8 cellular contexts compared by ENCODE assay signal in the genomic region with DNA sequence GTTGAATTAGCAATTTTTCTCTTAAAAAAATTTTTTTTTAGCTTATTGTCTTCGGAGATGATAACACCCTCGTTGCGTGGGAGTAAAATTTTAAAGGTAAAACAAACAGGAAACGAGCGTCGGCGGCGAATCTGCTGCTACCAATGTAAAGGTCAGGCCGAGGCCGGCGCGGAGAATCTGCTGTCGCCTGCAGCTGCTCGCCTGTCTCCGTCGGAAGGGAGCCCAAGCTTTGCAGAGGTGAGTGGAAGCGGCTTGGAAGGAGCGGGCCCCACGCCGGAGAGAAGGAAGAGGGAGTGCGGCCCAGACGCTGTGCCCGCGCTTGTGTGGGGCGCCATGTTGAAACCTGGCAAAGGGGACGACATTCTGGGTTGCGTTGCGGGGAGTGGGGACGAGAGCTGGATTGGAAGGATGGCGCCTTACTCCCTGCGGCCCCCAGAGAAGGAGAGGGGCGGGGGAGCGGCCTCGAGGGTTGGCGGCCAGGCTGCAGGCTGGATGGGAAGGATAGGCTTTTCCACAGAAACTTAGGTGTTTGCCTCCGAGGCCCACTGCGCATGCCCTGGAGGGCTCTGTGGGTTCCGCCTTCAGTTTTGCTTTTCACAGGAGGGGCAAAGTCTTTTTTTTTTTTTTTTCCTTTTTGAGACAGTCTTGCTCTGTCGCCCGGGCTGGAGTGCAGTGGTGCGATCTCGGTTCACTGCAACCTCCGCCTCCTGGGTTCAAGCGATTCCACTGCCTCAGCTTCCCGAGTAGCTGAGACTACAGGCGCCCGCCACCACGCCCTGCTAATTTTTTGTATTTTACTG. TPM values are rescaled to one million over a fixed set of nuclear protein-coding genes. Genes with fewer than 3 reads are reported as not detected.
DNase-seq lines count a peak whose midpoint lies in the region; ATAC-seq and TF ChIP-seq lines count a peak whose summit lies in the region.

Gene SNRNP35 (plus strand): TSS at position 160 of the 800 bp plus-strand sequence. CDS start 7,402 bp downstream, outside the sequence.

- no peaks in the 10 kb centered on the region for H3K9me3 Mint-ChIP-seq in natural killer cell
- H3K9me3 Mint-ChIP-seq in stimulated activated naive B cell treated with anti-CD40 and anti-IgM and Interleukin-4, amounts not matched to agents 10 μg/mL and 1 μg/mL and 100 μg/mL, for 72 hours = no peaks in the 10 kb centered on the region

- H4K20me1 ChIP-seq in Karpas-422 (ENCODE audit: insufficient read depth, low read depth, low read length) = no peaks in the 10 kb centered on the region

- H3K36me3 ChIP-seq in Karpas-422 (ENCODE audit: insufficient read depth, low read length) (no peaks in the 10 kb centered on the region), RWPE2 (ENCODE audit: low read depth) (0 out of 2 replicates have a peak, but pooled peaks cover 13% of the 10 kb centered on the region)

- intact Hi-C loops in natural killer cell (cut with micrococcal nuclease) = loop anchor here (1.0 to 10.0 kb wide), 3 partner anchors 71 to 175 kb away; partner anchors contain the start of genes EIF2B1, GTF2H3 and SBNO1

- H2AFZ ChIP-seq in Karpas-422 (ENCODE audit: low read length) = peak within 1 kb of the TSS; percentile 54

- no peaks in the 10 kb centered on the region for H3K36me3 Mint-ChIP-seq in natural killer cell
- H3K36me3 Mint-ChIP-seq in stimulated activated naive B cell treated with anti-CD40 and anti-IgM and Interleukin-4, amounts not matched to agents 10 μg/mL and 1 μg/mL and 100 μg/mL, for 72 hours = peaks cover 14 to 24% of the 10 kb centered on the region in 2 donors

- H3K9ac ChIP-seq in Karpas-422 (ENCODE audit: low read length) = peak within 1 kb of the TSS; percentile 90

- peak within 1 kb of the TSS; percentile 100 for H3K27ac Mint-ChIP-seq in natural killer cell
- H3K27ac Mint-ChIP-seq in stimulated activated naive B cell treated with anti-CD40 and anti-IgM and Interleukin-4, amounts not matched to agents 10 μg/mL and 1 μg/mL and 100 μg/mL, for 72 hours = peak within 1 kb of the TSS; percentile 100

- peaks cover 29% of the 10 kb centered on the region for H3K79me2 ChIP-seq in Karpas-422 (ENCODE audit: low read length)

- peak within 1 kb of the TSS; percentile 100 for H3K4me3 Mint-ChIP-seq in natural killer cell
- peak within 1 kb of the TSS; percentile 91 to 98 for H3K4me3 Mint-ChIP-seq in stimulated activated naive B cell treated with anti-CD40 and anti-IgM and Interleukin-4, amounts not matched to agents 10 μg/mL and 1 μg/mL and 100 μg/mL, for 72 hours

- H3K9me3 ChIP-seq in Karpas-422 (ENCODE audit: low read length) (no peaks in the 10 kb centered on the region), RWPE2 (ENCODE audit: severe bottlenecking) (no peaks in the 10 kb centered on the region)

- peaks cover 17 to 30% of the 10 kb centered on the region in 2 donors for H3K4me1 Mint-ChIP-seq in natural killer cell
- H3K4me1 Mint-ChIP-seq in stimulated activated naive B cell treated with anti-CD40 and anti-IgM and Interleukin-4, amounts not matched to agents 10 μg/mL and 1 μg/mL and 100 μg/mL, for 72 hours = peaks cover 13 to 23% of the 10 kb centered on the region in 2 donors

- peak within 1 kb of the TSS; percentile 82 for H3K4me2 ChIP-seq in Karpas-422 (ENCODE audit: low read depth, low read length, poor library complexity, severe bottlenecking)

- H3K27me3 ChIP-seq in Karpas-422 (ENCODE audit: low read length) (no peaks in the 10 kb centered on the region), RWPE2 (ENCODE audit: insufficient read depth, poor library complexity, severe bottlenecking) (no peaks in the 10 kb centered on the region)

- TF ChIP-seq CTCF in RWPE2 (IDR thresholded peaks at IDR 0.05; ENCODE audit: poor library complexity, severe bottlenecking) (no peak), fibroblast of pulmonary artery (IDR thresholded peaks at IDR 0.05; ENCODE audit: low read length, missing control alignments) (no peak), natural killer cell (IDR thresholded peaks at IDR 0.05) (no peak)

- peak; percentile 67 for ATAC-seq in GM21447 (IDR thresholded peaks at IDR 0.05; ENCODE audit: unreplicated experiment)
- ATAC-seq in RWPE2 (ENCODE audit: low read depth) = peak; percentile 80
- ATAC-seq in natural killer cell = peak; percentile 75 to 83 (median 82)
- ATAC-seq in stimulated activated naive B cell treated with anti-CD40 and anti-IgM and Interleukin-4, amounts not matched to agents 10 μg/mL and 1 μg/mL and 100 μg/mL, for 72 hours (replicated peaks) = peak; percentile 80 to 84

- H3K9me2 ChIP-seq in Karpas-422 (replicated peaks; ENCODE audit: insufficient read depth, low read length) = no peaks in the 10 kb centered on the region

- no peaks in the 10 kb centered on the region for H3K27me3 Mint-ChIP-seq in natural killer cell (ENCODE audit: low read depth in 2 of 2)
- H3K27me3 Mint-ChIP-seq in stimulated activated naive B cell treated with anti-CD40 and anti-IgM and Interleukin-4, amounts not matched to agents 10 μg/mL and 1 μg/mL and 100 μg/mL, for 72 hours = no peaks in the 10 kb centered on the region

- DNase-seq in COR-L47 (lab: John Stamatoyannopoulos, UW) (peak; percentile 72), Karpas-422 (peak; percentile 94), RWPE2 (ENCODE audit: low spot score) (peak; percentile 80), fibroblast of pulmonary artery (ENCODE audit: low read depth) (peak; percentile 88), natural killer cell (peak; percentile 84)
- peak; percentile 78 for DNase-seq in activated T-helper 9 cell treated with anti-CD3 and anti-CD28 coated beads, Interleukin-2, amount 50 U/mL, for 16 hours (ENCODE audit: low read depth)
- peak; percentile 74 for DNase-seq in stimulated activated naive B cell treated with anti-CD40 and anti-IgM and Interleukin-4, amounts not matched to agents 10 μg/mL and 1 μg/mL and 100 μg/mL, for 72 hours

- H3K4me1 ChIP-seq in Karpas-422 (ENCODE audit: low read length) = peaks cover 12% of the 10 kb centered on the region
- H3K4me1 ChIP-seq in RWPE2 (ENCODE audit: insufficient read depth, poor library complexity, severe bottlenecking) = peaks cover 4% of the 10 kb centered on the region

- H3K27ac ChIP-seq in Karpas-422 (ENCODE audit: low read length) (peak within 1 kb of the TSS; percentile 90), RWPE2 (ENCODE audit: poor library complexity, severe bottlenecking) (peak within 1 kb of the TSS; percentile 88)

- H3K4me3 ChIP-seq in Karpas-422 (ENCODE audit: low read length) (peak within 1 kb of the TSS; percentile 76), RWPE2 (ENCODE audit: severe bottlenecking) (peak within 1 kb of the TSS; percentile 59), fibroblast of pulmonary artery (replicated peaks; ENCODE audit: low read depth, low read length) (peak within 1 kb of the TSS; percentile 86)

RNA-seq across cellular contexts. Expression of gene SNRNP35, which starts in this region (rescaled TPM):
- 12.6 and 25.3 TPM in 2 replicates for total RNA-seq in Karpas-422 (2014; rRNA removed; shearing (Covaris generic); ENCODE audit: low replicate concordance)
- total RNA-seq in natural killer cell = 10 to 100 TPM; 25.6 to 34.8 (median 28.7) TPM

Comparison
In these comparisons a context has a peak if more than half of its experiments do, and no peak if none do; other contexts are left out.
1. Peak in every context shown above with its lines: DNase-seq, ATAC-seq, H3K4me3 ChIP-seq and H3K27ac ChIP-seq.